In genomic region chr12:56448860-56449621, GRCh38 we compare ENCODE assay signal across 8 cellular contexts. TPM values are rescaled to one million over a fixed set of nuclear protein-coding genes. Genes with fewer than 3 reads are reported as not detected.
A peak's percentile ranks its signal among the peaks of the same experiment; 100 is the strongest.
DNase-seq lines count a peak whose midpoint lies in the region; ATAC-seq, FAIRE-seq and TF ChIP-seq lines count a peak whose summit lies in the region.

TIMELESS (minus strand) TSS chr12:56449426; CDS start chr12:56434170, 15,256 bp downstream.

- H3K27ac ChIP-seq in left ventricle myocardium inferior (replicated peaks) (peak within 1 kb of the TSS; percentile 90), urinary bladder (ENCODE audit: low read depth) (peak within 1 kb of the TSS; percentile 90)

- peak; percentile 97 for FAIRE-seq in GM12892 (lab: Jason Lieb, UNC)

- H3K27ac Mint-ChIP-seq in T-helper 1 cell treated with Interleukin-12 subunit alpha and Interleukin-12 subunit beta and Interleukin-4 antibody, amounts not matched to agents 30 μg/mL and 1 μg/mL, for 36 hours = peak within 1 kb of the TSS; percentile 87
- peak within 1 kb of the TSS; percentile 98 for H3K27ac Mint-ChIP-seq in progenitor cell of endocrine pancreas

- WGBS in urinary bladder = under 1% methylated on average over 58 of the region's 58 CpGs

- H3K36me3 ChIP-seq in left ventricle myocardium inferior (no peaks in the 10 kb centered on the region), urinary bladder (ENCODE audit: insufficient read depth) (no peaks in the 10 kb centered on the region)

- peaks cover 6% of the 10 kb centered on the region for H3K27me3 ChIP-seq in left ventricle myocardium inferior (ENCODE audit: low read depth)

- H3K4me3 ChIP-seq in left ventricle myocardium inferior = peak within 1 kb of the TSS; percentile 85
- peak within 1 kb of the TSS; percentile 53 for H3K4me3 ChIP-seq in urinary bladder (ENCODE audit: low read depth, low read length)

- H3K4me1 ChIP-seq in left ventricle myocardium inferior (peaks cover 20% of the 10 kb centered on the region), urinary bladder (ENCODE audit: insufficient read depth) (no peaks in the 10 kb centered on the region)

- no peaks in the 10 kb centered on the region for H3K27me3 Mint-ChIP-seq in T-helper 1 cell treated with Interleukin-12 subunit alpha and Interleukin-12 subunit beta and Interleukin-4 antibody, amounts not matched to agents 30 μg/mL and 1 μg/mL, for 36 hours (ENCODE audit: low read depth)
- peaks cover 10% of the 10 kb centered on the region for H3K27me3 Mint-ChIP-seq in progenitor cell of endocrine pancreas

- H3K4me1 Mint-ChIP-seq in T-helper 1 cell treated with Interleukin-12 subunit alpha and Interleukin-12 subunit beta and Interleukin-4 antibody, amounts not matched to agents 30 μg/mL and 1 μg/mL, for 36 hours (ENCODE audit: low read depth) = peaks cover 17% of the 10 kb centered on the region
- peaks cover 16% of the 10 kb centered on the region for H3K4me1 Mint-ChIP-seq in progenitor cell of endocrine pancreas (ENCODE audit: low read depth)

- DNase-seq in GM12892 (ENCODE audit: insufficient read length) (peak; percentile 92), NCI-H146 (lab: John Stamatoyannopoulos, UW) (peak; percentile 94), amygdala (lab: John Stamatoyannopoulos, UW) (peak; percentile 55 to 98 (median 89)), left ventricle myocardium inferior (peak; percentile 87), progenitor cell of endocrine pancreas (ENCODE audit: low spot score, unreplicated experiment) (peak; percentile 68)

- peaks cover 4% of the 10 kb centered on the region for H3K9me3 Mint-ChIP-seq in T-helper 1 cell treated with Interleukin-12 subunit alpha and Interleukin-12 subunit beta and Interleukin-4 antibody, amounts not matched to agents 30 μg/mL and 1 μg/mL, for 36 hours
- H3K9me3 Mint-ChIP-seq in progenitor cell of endocrine pancreas (ENCODE audit: low read depth) = peaks cover 6% of the 10 kb centered on the region

- TF ChIP-seq CTCF in left ventricle myocardium inferior (IDR thresholded peaks at IDR 0.05; ENCODE audit: borderline replicate concordance) (peak; percentile 27), progenitor cell of endocrine pancreas (IDR thresholded peaks at IDR 0.05; ENCODE audit: unreplicated experiment) (no peak)

- intact Hi-C loops in left ventricle myocardium inferior (cut with micrococcal nuclease) = loop anchor here (10.0 kb wide), 1 partner anchor 84 kb away; the partner anchor contains the start of genes APOF and STAT2

- TF ChIP-seq POLR2A in GM12892 (IDR thresholded peaks at IDR 0.05; ENCODE audit: low read depth, low read length) = peak; percentile 86

- peaks cover 11% of the 10 kb centered on the region for H3K36me3 Mint-ChIP-seq in T-helper 1 cell treated with Interleukin-12 subunit alpha and Interleukin-12 subunit beta and Interleukin-4 antibody, amounts not matched to agents 30 μg/mL and 1 μg/mL, for 36 hours (ENCODE audit: low read depth)
- H3K36me3 Mint-ChIP-seq in progenitor cell of endocrine pancreas (ENCODE audit: insufficient read depth) = peaks cover 7% of the 10 kb centered on the region

- H3K9me3 ChIP-seq in left ventricle myocardium inferior (replicated peaks) = no peaks in the 10 kb centered on the region

- peak; percentile 93 for ATAC-seq in HG02840 (IDR thresholded peaks at IDR 0.05; ENCODE audit: low FRiP score, unreplicated experiment)

- H3K4me3 Mint-ChIP-seq in T-helper 1 cell treated with Interleukin-12 subunit alpha and Interleukin-12 subunit beta and Interleukin-4 antibody, amounts not matched to agents 30 μg/mL and 1 μg/mL, for 36 hours = peak within 1 kb of the TSS; percentile 88
- H3K4me3 Mint-ChIP-seq in progenitor cell of endocrine pancreas (ENCODE audit: low read depth) = peak within 1 kb of the TSS; percentile 93

RNA-seq across cellular contexts. Expression of gene TIMELESS, which starts in this region (rescaled TPM):
- 24.0 TPM for polyA plus RNA-seq in GM12892 (2012; ENCODE audit: missing spikeins)
- total RNA-seq in left ventricle myocardium inferior (2.2 TPM), progenitor cell of endocrine pancreas (58.0 and 65.5 TPM in 2 replicates), urinary bladder (8.9 TPM)
- 6.2 TPM for polyA plus RNA-seq in urinary bladder

Comparison
In these comparisons a context has a peak if more than half of its experiments do, and no peak if none do; other contexts are left out.
1. Peak in every context shown above with its lines: DNase-seq, ATAC-seq, H3K4me3 ChIP-seq and H3K27ac ChIP-seq.